In genomic region chr16:87422106-87422505, GRCh38 we compare ENCODE assay signal across 29 cellular contexts.
"Had no signal": no experiment of that assay in that cellular context is flagged by ENCODE, and none has a peak within 500 bp of the region (broad histone marks: within the 10 kb centered on the region; RNA-seq: fewer than 3 reads in every experiment).

No MANE protein-coding gene starts in this region.

- H3K4me1 Mint-ChIP-seq: activated CD4-positive, alpha-beta memory T cell treated with anti-CD3 and anti-CD28 coated beads, Interleukin-2, amount 10 ng/mL, durations not matched to agents 7 days and 5 days; activated CD4-positive, alpha-beta T cell treated with anti-CD3 and anti-CD28 coated beads for 36 hours had no signal

- H3K27ac Mint-ChIP-seq: activated CD4-positive, alpha-beta memory T cell treated with anti-CD3 and anti-CD28 coated beads, Interleukin-2, amount 10 ng/mL, durations not matched to agents 7 days and 5 days; activated CD4-positive, alpha-beta T cell treated with anti-CD3 and anti-CD28 coated beads for 36 hours; activated CD4-positive, alpha-beta T cell treated with anti-CD3 and anti-CD28 coated beads, Interleukin-2, amount 10 ng/mL, durations not matched to agents 24 days and 14 days; activated naive CD8-positive, alpha-beta T cell; activated T-cell treated with anti-CD3 and anti-CD28 coated beads, Interleukin-2, amount 50 U/mL, for 24 hours; activated T-cell treated with anti-CD3 and anti-CD28 coated beads, Interleukin-2, amount 50 U/mL, for 72 hours; T-helper 2 cell treated with Interferon-gamma antibody and Interleukin-4, amounts not matched to agents 5 μg/mL and 100 μg/mL, for 36 hours had no signal

- H3K27ac ChIP-seq: brain microvascular endothelial cell, colonic mucosa, WERI-Rb-1 had no signal

- H3K27me3 ChIP-seq: brain microvascular endothelial cell, colonic mucosa had no signal

- DNase-seq: activated CD4-positive, alpha-beta memory T cell treated with anti-CD3 and anti-CD28 coated beads, Interleukin-2, amount 10 ng/mL, durations not matched to agents 7 days and 5 days; activated CD4-positive, alpha-beta T cell treated with anti-CD3 and anti-CD28 coated beads for 36 hours; activated CD4-positive, alpha-beta T cell treated with anti-CD3 and anti-CD28 coated beads, Interleukin-2, amount 10 ng/mL, durations not matched to agents 24 days and 14 days; activated CD4-positive, CD25-positive, alpha-beta regulatory T cell; activated CD4-positive, CD25-positive, alpha-beta regulatory T cell treated with anti-CD3 and anti-CD28 coated beads, Interleukin-2, amount 50 U/mL, for 72 hours; activated CD8-positive, alpha-beta memory T cell treated with anti-CD3 and anti-CD28 coated beads, Interleukin-2, amount 50 U/mL, for 48 hours; activated gamma-delta T cell treated with Interleukin-2 at 50 U/mL for 16 hours; activated naive CD4-positive, alpha-beta T cell treated with anti-CD3 and anti-CD28 coated beads, Interleukin-2, amount 50 U/mL, for 16 hours; activated naive CD4-positive, alpha-beta T cell treated with Interleukin-2 at 50 U/mL for 16 hours; activated T-cell treated with anti-CD3 and anti-CD28 coated beads for 4 hours; activated T-cell treated with anti-CD3 and anti-CD28 coated beads, Interleukin-2, amount 50 U/mL, for 24 hours; activated T-cell treated with anti-CD3 and anti-CD28 coated beads, Interleukin-2, amount 50 U/mL, for 72 hours; amniotic stem cell; anterior cingulate cortex; brain microvascular endothelial cell; colonic mucosa; effector CD8-positive, alpha-beta T cell; foreskin fibroblast; T-helper 1 cell; T-helper 17 cell; T1000; WERI-Rb-1 had no signal

- H3K9me3 Mint-ChIP-seq: activated CD4-positive, alpha-beta memory T cell treated with anti-CD3 and anti-CD28 coated beads, Interleukin-2, amount 10 ng/mL, durations not matched to agents 7 days and 5 days; activated CD4-positive, alpha-beta T cell treated with anti-CD3 and anti-CD28 coated beads, Interleukin-2, amount 10 ng/mL, durations not matched to agents 24 days and 14 days; activated T-cell treated with anti-CD3 and anti-CD28 coated beads, Interleukin-2, amount 50 U/mL, for 24 hours; activated T-cell treated with anti-CD3 and anti-CD28 coated beads, Interleukin-2, amount 50 U/mL, for 72 hours; T-helper 2 cell treated with Interferon-gamma antibody and Interleukin-4, amounts not matched to agents 5 μg/mL and 100 μg/mL, for 36 hours had no signal

- H3K27me3 Mint-ChIP-seq: activated CD4-positive, alpha-beta memory T cell treated with anti-CD3 and anti-CD28 coated beads, Interleukin-2, amount 10 ng/mL, durations not matched to agents 7 days and 5 days; activated CD4-positive, alpha-beta T cell treated with anti-CD3 and anti-CD28 coated beads for 36 hours; activated CD4-positive, alpha-beta T cell treated with anti-CD3 and anti-CD28 coated beads, Interleukin-2, amount 10 ng/mL, durations not matched to agents 24 days and 14 days; activated naive CD8-positive, alpha-beta T cell; activated T-cell treated with anti-CD3 and anti-CD28 coated beads, Interleukin-2, amount 50 U/mL, for 24 hours; T-helper 17 cell had no signal

- ATAC-seq: activated CD4-positive, alpha-beta T cell treated with anti-CD3 and anti-CD28 coated beads for 36 hours; activated T-cell treated with anti-CD3 and anti-CD28 coated beads, Interleukin-2, amount 50 U/mL, for 72 hours; esophagus mucosa; T-helper 17 cell had no signal

- H3K4me1 ChIP-seq: colonic mucosa had no signal

- FAIRE-seq: astrocyte, bronchial epithelial cell, endometrium, frontal cortex had no signal

- H3K4me3 ChIP-seq: colonic mucosa had no signal

- H3K9me3 ChIP-seq: colonic mucosa had no signal

- H3K4me3 Mint-ChIP-seq: activated CD4-positive, alpha-beta memory T cell treated with anti-CD3 and anti-CD28 coated beads, Interleukin-2, amount 10 ng/mL, durations not matched to agents 7 days and 5 days; activated CD4-positive, alpha-beta T cell treated with anti-CD3 and anti-CD28 coated beads for 36 hours; activated CD4-positive, alpha-beta T cell treated with anti-CD3 and anti-CD28 coated beads, Interleukin-2, amount 10 ng/mL, durations not matched to agents 24 days and 14 days; activated naive CD8-positive, alpha-beta T cell; activated T-cell treated with anti-CD3 and anti-CD28 coated beads, Interleukin-2, amount 50 U/mL, for 24 hours; activated T-cell treated with anti-CD3 and anti-CD28 coated beads, Interleukin-2, amount 50 U/mL, for 72 hours; T-helper 17 cell; T-helper 2 cell treated with Interferon-gamma antibody and Interleukin-4, amounts not matched to agents 5 μg/mL and 100 μg/mL, for 36 hours had no signal
